1 cellular context compared by ENCODE assay signal in the genomic region with DNA sequence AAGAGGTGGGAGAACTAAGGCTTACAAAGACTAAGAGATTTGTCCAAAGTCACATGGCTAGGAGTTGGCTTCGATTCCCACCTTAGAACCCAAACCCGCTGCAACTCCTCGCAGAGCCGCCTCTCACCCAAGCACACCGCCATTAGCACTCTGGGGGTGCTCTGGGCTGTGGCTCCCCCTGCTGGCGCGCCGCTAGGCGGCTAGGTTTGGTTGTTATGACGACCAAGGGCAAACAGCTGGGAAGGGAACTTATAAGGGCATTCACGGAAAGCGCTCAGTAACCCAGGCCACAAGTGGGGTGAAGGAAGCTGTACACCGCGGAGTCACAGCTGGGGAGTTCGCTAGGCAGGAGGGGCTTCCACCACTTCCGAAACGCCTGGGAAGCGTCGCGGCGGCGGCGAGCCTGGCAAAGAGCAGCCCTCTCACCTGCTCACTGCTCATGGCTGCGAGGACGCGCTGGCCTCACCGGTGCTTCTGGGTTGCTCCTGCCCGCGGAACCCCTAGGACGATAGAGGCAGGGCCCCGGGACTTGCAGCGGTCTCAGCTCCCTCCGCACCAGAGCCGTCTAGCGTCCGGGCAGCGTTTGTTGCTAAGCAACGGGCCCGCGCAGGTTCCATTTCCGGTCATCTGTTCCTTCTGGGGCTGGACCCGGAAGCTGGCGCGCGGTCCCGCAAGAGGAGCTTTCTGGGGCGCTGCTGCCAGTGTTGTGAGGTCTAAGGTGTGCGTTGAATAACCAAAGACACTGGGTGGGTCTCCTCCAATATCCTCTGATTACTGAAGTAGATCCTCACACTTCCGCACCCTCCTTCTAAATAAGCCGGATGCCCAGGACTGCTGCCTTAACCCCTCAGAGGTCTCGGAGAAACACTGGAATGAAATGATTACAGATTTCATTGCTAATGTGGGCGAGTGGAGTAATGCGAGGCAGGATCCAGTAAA.
TF ChIP-seq lines count a peak whose summit lies in the region.

A gene (minus strand): TSS at position 567 of the 939 bp plus-strand sequence. CDS start 126 bp downstream, at position 441.

TF ChIP-seq in K562, 482 proteins besides CTCF, POLR2A, EP300 and RAD21 (continued from another document and continues in another):
- TF ChIP-seq, protein P1, sequence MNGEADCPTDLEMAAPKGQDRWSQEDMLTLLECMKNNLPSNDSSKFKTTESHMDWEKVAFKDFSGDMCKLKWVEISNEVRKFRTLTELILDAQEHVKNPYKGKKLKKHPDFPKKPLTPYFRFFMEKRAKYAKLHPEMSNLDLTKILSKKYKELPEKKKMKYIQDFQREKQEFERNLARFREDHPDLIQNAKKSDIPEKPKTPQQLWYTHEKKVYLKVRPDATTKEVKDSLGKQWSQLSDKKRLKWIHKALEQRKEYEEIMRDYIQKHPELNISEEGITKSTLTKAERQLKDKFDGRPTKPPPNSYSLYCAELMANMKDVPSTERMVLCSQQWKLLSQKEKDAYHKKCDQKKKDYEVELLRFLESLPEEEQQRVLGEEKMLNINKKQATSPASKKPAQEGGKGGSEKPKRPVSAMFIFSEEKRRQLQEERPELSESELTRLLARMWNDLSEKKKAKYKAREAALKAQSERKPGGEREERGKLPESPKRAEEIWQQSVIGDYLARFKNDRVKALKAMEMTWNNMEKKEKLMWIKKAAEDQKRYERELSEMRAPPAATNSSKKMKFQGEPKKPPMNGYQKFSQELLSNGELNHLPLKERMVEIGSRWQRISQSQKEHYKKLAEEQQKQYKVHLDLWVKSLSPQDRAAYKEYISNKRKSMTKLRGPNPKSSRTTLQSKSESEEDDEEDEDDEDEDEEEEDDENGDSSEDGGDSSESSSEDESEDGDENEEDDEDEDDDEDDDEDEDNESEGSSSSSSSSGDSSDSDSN (IDR thresholded peaks at IDR 0.05; ENCODE audit: borderline replicate concordance in 1 of 2, low read depth in 2 of 2, low read length in 2 of 2) = no peak
- no peak for TF ChIP-seq ZNF253 (CRISPR knock-in tag; conservative IDR thresholded peaks at IDR 0.05)
- no peak for TF ChIP-seq NCOR1 (IDR thresholded peaks at IDR 0.05)
- TF ChIP-seq PURB (CRISPR knock-in tag; IDR thresholded peaks at IDR 0.05; ENCODE audit: low read depth) = no peak
- peak; percentile 35 for TF ChIP-seq TAF1 (IDR thresholded peaks at IDR 0.05; ENCODE audit: control insufficient read depth, extremely low read depth, insufficient read depth, low read length, severe bottlenecking)
- TF ChIP-seq, protein P2, sequence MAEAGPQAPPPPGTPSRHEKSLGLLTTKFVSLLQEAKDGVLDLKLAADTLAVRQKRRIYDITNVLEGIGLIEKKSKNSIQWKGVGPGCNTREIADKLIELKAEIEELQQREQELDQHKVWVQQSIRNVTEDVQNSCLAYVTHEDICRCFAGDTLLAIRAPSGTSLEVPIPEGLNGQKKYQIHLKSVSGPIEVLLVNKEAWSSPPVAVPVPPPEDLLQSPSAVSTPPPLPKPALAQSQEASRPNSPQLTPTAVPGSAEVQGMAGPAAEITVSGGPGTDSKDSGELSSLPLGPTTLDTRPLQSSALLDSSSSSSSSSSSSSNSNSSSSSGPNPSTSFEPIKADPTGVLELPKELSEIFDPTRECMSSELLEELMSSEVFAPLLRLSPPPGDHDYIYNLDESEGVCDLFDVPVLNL (CRISPR knock-in tag; IDR thresholded peaks at IDR 0.05; ENCODE audit: low read depth) = no peak
- no peak for TF ChIP-seq ZNF561 (CRISPR knock-in tag; conservative IDR thresholded peaks at IDR 0.05)
- no peak; the same call in 1 of the 2 replicates for TF ChIP-seq CREB1 (IDR thresholded peaks at IDR 0.05)
- no peak for TF ChIP-seq CREB1 (CRISPR knock-in tag; IDR thresholded peaks at IDR 0.05)
- 0 out of 4 replicates have a peak, but pooled peaks have one; percentile 10 to 34 for TF ChIP-seq MAZ (CRISPR knock-in tag; conservative IDR thresholded peaks at IDR 0.05 in 1 of 2, IDR thresholded peaks at IDR 0.05 in 1 of 2)
- TF ChIP-seq MTA1 (IDR thresholded peaks at IDR 0.05; ENCODE audit: borderline replicate concordance) = no peak
- no peak for TF ChIP-seq THRAP3 (IDR thresholded peaks at IDR 0.05; ENCODE audit: borderline replicate concordance)
- no peak for TF ChIP-seq SNIP1 (IDR thresholded peaks at IDR 0.05; ENCODE audit: low read depth)
- peak; percentile 96 for TF ChIP-seq FOXJ2 (tag; IDR thresholded peaks at IDR 0.05)
- TF ChIP-seq HMG20A (CRISPR knock-in tag; conservative IDR thresholded peaks at IDR 0.05) = no peak
- 0 out of 2 replicates have a peak, but pooled peaks have one; percentile 19 for TF ChIP-seq ZNF224 (CRISPR knock-in tag; IDR thresholded peaks at IDR 0.05)
- no peak for TF ChIP-seq SETDB1 (IDR thresholded peaks at IDR 0.05; ENCODE audit: low read length)
- TF ChIP-seq ZNF133 (CRISPR knock-in tag; IDR thresholded peaks at IDR 0.05) = no peak
- TF ChIP-seq HDAC2 (IDR thresholded peaks at IDR 0.05) = peak; percentile 73; the same call in 1 of the 2 replicates
- TF ChIP-seq, protein P3, sequence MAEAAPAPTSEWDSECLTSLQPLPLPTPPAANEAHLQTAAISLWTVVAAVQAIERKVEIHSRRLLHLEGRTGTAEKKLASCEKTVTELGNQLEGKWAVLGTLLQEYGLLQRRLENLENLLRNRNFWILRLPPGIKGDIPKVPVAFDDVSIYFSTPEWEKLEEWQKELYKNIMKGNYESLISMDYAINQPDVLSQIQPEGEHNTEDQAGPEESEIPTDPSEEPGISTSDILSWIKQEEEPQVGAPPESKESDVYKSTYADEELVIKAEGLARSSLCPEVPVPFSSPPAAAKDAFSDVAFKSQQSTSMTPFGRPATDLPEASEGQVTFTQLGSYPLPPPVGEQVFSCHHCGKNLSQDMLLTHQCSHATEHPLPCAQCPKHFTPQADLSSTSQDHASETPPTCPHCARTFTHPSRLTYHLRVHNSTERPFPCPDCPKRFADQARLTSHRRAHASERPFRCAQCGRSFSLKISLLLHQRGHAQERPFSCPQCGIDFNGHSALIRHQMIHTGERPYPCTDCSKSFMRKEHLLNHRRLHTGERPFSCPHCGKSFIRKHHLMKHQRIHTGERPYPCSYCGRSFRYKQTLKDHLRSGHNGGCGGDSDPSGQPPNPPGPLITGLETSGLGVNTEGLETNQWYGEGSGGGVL (CRISPR knock-in tag; IDR thresholded peaks at IDR 0.05) = no peak
- TF ChIP-seq FOS (IDR thresholded peaks at IDR 0.05; ENCODE audit: extremely low read depth, insufficient read length) = no peak
- no peak for TF ChIP-seq RB1 (IDR thresholded peaks at IDR 0.05; ENCODE audit: low read depth)
- TF ChIP-seq ILF3 (IDR thresholded peaks at IDR 0.05; ENCODE audit: borderline replicate concordance) = no peak
- TF ChIP-seq, protein P4, sequence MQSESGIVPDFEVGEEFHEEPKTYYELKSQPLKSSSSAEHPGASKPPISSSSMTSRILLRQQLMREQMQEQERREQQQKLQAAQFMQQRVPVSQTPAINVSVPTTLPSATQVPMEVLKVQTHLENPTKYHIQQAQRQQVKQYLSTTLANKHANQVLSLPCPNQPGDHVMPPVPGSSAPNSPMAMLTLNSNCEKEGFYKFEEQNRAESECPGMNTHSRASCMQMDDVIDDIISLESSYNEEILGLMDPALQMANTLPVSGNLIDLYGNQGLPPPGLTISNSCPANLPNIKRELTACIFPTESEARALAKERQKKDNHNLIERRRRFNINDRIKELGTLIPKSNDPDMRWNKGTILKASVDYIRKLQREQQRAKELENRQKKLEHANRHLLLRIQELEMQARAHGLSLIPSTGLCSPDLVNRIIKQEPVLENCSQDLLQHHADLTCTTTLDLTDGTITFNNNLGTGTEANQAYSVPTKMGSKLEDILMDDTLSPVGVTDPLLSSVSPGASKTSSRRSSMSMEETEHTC (IDR thresholded peaks at IDR 0.05) = no peak
- TF ChIP-seq SAFB (IDR thresholded peaks at IDR 0.05; ENCODE audit: borderline replicate concordance, low read depth, low read length) = no peak
- TF ChIP-seq SIRT6 (IDR thresholded peaks at IDR 0.05; ENCODE audit: low read depth, low read length) = no peak
- TF ChIP-seq, protein P5, sequence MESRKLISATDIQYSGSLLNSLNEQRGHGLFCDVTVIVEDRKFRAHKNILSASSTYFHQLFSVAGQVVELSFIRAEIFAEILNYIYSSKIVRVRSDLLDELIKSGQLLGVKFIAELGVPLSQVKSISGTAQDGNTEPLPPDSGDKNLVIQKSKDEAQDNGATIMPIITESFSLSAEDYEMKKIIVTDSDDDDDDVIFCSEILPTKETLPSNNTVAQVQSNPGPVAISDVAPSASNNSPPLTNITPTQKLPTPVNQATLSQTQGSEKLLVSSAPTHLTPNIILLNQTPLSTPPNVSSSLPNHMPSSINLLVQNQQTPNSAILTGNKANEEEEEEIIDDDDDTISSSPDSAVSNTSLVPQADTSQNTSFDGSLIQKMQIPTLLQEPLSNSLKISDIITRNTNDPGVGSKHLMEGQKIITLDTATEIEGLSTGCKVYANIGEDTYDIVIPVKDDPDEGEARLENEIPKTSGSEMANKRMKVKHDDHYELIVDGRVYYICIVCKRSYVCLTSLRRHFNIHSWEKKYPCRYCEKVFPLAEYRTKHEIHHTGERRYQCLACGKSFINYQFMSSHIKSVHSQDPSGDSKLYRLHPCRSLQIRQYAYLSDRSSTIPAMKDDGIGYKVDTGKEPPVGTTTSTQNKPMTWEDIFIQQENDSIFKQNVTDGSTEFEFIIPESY (CRISPR knock-in tag; IDR thresholded peaks at IDR 0.05) = no peak
- TF ChIP-seq, protein P6, sequence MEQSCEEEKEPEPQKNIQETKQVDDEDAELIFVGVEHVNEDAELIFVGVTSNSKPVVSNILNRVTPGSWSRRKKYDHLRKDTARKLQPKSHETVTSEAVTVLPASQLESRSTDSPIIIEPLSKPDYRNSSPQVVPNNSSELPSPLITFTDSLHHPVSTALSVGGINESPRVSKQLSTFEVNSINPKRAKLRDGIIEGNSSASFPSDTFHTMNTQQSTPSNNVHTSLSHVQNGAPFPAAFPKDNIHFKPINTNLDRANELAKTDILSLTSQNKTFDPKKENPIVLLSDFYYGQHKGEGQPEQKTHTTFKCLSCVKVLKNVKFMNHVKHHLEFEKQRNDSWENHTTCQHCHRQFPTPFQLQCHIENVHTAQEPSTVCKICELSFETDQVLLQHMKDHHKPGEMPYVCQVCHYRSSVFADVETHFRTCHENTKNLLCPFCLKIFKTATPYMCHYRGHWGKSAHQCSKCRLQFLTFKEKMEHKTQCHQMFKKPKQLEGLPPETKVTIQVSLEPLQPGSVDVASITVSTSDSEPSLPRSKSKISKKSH (CRISPR knock-in tag; IDR thresholded peaks at IDR 0.05) = no peak
- no peak for TF ChIP-seq GABPB2 (CRISPR knock-in tag; conservative IDR thresholded peaks at IDR 0.05)
- no peak for TF ChIP-seq ZNF384 (IDR thresholded peaks at IDR 0.05; ENCODE audit: low read depth, low read length)
- no peak for TF ChIP-seq CBFB (CRISPR knock-in tag; IDR thresholded peaks at IDR 0.05)
- no peak for TF ChIP-seq PCBP2 (IDR thresholded peaks at IDR 0.05; ENCODE audit: low read depth, low read length, poor library complexity, severe bottlenecking)
- TF ChIP-seq ZNF232 (CRISPR knock-in tag; IDR thresholded peaks at IDR 0.05) = no peak
- TF ChIP-seq, protein P7, sequence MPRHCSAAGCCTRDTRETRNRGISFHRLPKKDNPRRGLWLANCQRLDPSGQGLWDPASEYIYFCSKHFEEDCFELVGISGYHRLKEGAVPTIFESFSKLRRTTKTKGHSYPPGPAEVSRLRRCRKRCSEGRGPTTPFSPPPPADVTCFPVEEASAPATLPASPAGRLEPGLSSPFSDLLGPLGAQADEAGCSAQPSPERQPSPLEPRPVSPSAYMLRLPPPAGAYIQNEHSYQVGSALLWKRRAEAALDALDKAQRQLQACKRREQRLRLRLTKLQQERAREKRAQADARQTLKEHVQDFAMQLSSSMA (CRISPR knock-in tag; IDR thresholded peaks at IDR 0.05) = no peak
- TF ChIP-seq ARID2 (IDR thresholded peaks at IDR 0.05) = no peak
- no peak for TF ChIP-seq ZNF695 (CRISPR knock-in tag; IDR thresholded peaks at IDR 0.05)
- TF ChIP-seq, protein P8, sequence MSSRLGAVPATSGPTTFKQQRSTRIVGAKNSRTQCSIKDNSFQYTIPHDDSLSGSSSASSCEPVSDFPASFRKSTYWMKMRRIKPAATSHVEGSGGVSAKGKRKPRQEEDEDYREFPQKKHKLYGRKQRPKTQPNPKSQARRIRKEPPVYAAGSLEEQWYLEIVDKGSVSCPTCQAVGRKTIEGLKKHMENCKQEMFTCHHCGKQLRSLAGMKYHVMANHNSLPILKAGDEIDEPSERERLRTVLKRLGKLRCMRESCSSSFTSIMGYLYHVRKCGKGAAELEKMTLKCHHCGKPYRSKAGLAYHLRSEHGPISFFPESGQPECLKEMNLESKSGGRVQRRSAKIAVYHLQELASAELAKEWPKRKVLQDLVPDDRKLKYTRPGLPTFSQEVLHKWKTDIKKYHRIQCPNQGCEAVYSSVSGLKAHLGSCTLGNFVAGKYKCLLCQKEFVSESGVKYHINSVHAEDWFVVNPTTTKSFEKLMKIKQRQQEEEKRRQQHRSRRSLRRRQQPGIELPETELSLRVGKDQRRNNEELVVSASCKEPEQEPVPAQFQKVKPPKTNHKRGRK (tag; IDR thresholded peaks at IDR 0.05) = no peak
- no peak for TF ChIP-seq DPF2 (IDR thresholded peaks at IDR 0.05)
- TF ChIP-seq CREBBP (IDR thresholded peaks at IDR 0.05; ENCODE audit: low read depth, low read length) = no peak
- TF ChIP-seq, protein P9, sequence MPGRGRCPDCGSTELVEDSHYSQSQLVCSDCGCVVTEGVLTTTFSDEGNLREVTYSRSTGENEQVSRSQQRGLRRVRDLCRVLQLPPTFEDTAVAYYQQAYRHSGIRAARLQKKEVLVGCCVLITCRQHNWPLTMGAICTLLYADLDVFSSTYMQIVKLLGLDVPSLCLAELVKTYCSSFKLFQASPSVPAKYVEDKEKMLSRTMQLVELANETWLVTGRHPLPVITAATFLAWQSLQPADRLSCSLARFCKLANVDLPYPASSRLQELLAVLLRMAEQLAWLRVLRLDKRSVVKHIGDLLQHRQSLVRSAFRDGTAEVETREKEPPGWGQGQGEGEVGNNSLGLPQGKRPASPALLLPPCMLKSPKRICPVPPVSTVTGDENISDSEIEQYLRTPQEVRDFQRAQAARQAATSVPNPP (IDR thresholded peaks at IDR 0.05; ENCODE audit: borderline replicate concordance, insufficient read depth, insufficient read length) = no peak
- no peak for TF ChIP-seq MYBL2 (IDR thresholded peaks at IDR 0.05; ENCODE audit: low read depth)
- no peak for TF ChIP-seq MYBL2 (CRISPR knock-in tag; IDR thresholded peaks at IDR 0.05; ENCODE audit: borderline replicate concordance)
- no peak for TF ChIP-seq POLR2AphosphoS5 (IDR thresholded peaks at IDR 0.05; ENCODE audit: control insufficient read depth, insufficient read depth, low read depth, low read length)
- TF ChIP-seq ZKSCAN8 (CRISPR knock-in tag; IDR thresholded peaks at IDR 0.05) = no peak
- no peak for TF ChIP-seq ZNF140 (CRISPR knock-in tag; IDR thresholded peaks at IDR 0.05)
- no peak for TF ChIP-seq ZNF282 (CRISPR knock-in tag; IDR thresholded peaks at IDR 0.05)
- TF ChIP-seq, protein P10, sequence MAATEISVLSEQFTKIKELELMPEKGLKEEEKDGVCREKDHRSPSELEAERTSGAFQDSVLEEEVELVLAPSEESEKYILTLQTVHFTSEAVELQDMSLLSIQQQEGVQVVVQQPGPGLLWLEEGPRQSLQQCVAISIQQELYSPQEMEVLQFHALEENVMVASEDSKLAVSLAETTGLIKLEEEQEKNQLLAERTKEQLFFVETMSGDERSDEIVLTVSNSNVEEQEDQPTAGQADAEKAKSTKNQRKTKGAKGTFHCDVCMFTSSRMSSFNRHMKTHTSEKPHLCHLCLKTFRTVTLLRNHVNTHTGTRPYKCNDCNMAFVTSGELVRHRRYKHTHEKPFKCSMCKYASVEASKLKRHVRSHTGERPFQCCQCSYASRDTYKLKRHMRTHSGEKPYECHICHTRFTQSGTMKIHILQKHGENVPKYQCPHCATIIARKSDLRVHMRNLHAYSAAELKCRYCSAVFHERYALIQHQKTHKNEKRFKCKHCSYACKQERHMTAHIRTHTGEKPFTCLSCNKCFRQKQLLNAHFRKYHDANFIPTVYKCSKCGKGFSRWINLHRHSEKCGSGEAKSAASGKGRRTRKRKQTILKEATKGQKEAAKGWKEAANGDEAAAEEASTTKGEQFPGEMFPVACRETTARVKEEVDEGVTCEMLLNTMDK (IDR thresholded peaks at IDR 0.05; ENCODE audit: borderline replicate concordance, insufficient read depth, low read depth, low read length, poor library complexity, severe bottlenecking) = peak; percentile 94
